9 cellular contexts compared by ENCODE assay signal in genomic region chr14:91380610-91381371, GRCh38. TPM values are rescaled to one million over a fixed set of nuclear protein-coding genes. Genes with fewer than 3 reads are reported as not detected.
DNase-seq lines count a peak whose midpoint lies in the region; ATAC-seq and TF ChIP-seq lines count a peak whose summit lies in the region.
"Had no signal": no experiment of that assay in that cellular context is flagged by ENCODE, and none has a peak within 500 bp of the region (broad histone marks: within the 10 kb centered on the region; RNA-seq: fewer than 3 reads in every experiment).

No MANE protein-coding gene starts in this region.

- H3K9me3 ChIP-seq in Caco-2, result no peaks in the 10 kb centered on the region

- no peaks in the 10 kb centered on the region for H3K27me3 ChIP-seq in Caco-2 (replicated peaks; ENCODE audit: control insufficient read depth, insufficient read depth, low read length)

- peaks cover 97% of the 10 kb centered on the region for H3K4me1 Mint-ChIP-seq in activated naive CD4-positive, alpha-beta T cell treated with anti-CD3 and anti-CD28 coated beads, Interleukin-2, amount 50 U/mL, for 24 hours
- peaks cover 96% of the 10 kb centered on the region for H3K4me1 Mint-ChIP-seq in central memory CD8-positive, alpha-beta T cell
- peaks cover 100% of the 10 kb centered on the region for H3K4me1 Mint-ChIP-seq in stimulated activated naive CD8-positive, alpha-beta T cell treated with anti-CD3 and anti-CD28 coated beads, Interleukin-15, amount 100 ng/mL, for 72 hours
- peaks cover 9% of the 10 kb centered on the region for H3K4me1 Mint-ChIP-seq in Caco-2 (ENCODE audit: low read depth, unreplicated experiment)

- intact Hi-C loops in Caco-2 (cut with micrococcal nuclease; ENCODE audit: unreplicated experiment), result no loop called here

- no peak for TF ChIP-seq CTCF in Caco-2 (IDR thresholded peaks at IDR 0.05; ENCODE audit: insufficient read depth in 1 of 2, low read depth in 1 of 2, low read length in 1 of 2, severe bottlenecking in 1 of 2, unreplicated experiment in 1 of 2)

- H3K36me3 ChIP-seq in Caco-2 (ENCODE audit: control insufficient read depth, insufficient read depth, low read length), result no peaks in the 10 kb centered on the region

- no peaks in the 10 kb centered on the region for H3K27me3 Mint-ChIP-seq in activated naive CD4-positive, alpha-beta T cell treated with anti-CD3 and anti-CD28 coated beads, Interleukin-2, amount 50 U/mL, for 24 hours
- no peaks in the 10 kb centered on the region for H3K27me3 Mint-ChIP-seq in central memory CD8-positive, alpha-beta T cell
- no peaks in the 10 kb centered on the region for H3K27me3 Mint-ChIP-seq in stimulated activated naive CD8-positive, alpha-beta T cell treated with anti-CD3 and anti-CD28 coated beads, Interleukin-15, amount 100 ng/mL, for 72 hours
- no peaks in the 10 kb centered on the region for H3K27me3 Mint-ChIP-seq in Caco-2 (ENCODE audit: insufficient read depth, unreplicated experiment)

- peaks cover 11% of the 10 kb centered on the region for H3K36me3 Mint-ChIP-seq in activated naive CD4-positive, alpha-beta T cell treated with anti-CD3 and anti-CD28 coated beads, Interleukin-2, amount 50 U/mL, for 24 hours
- H3K36me3 Mint-ChIP-seq in central memory CD8-positive, alpha-beta T cell (ENCODE audit: insufficient read depth), result peaks cover 36% of the 10 kb centered on the region
- H3K36me3 Mint-ChIP-seq in Caco-2 (ENCODE audit: insufficient read depth, unreplicated experiment), result no peaks in the 10 kb centered on the region

- BruUV-seq in Caco-2 (replicated peaks; lab: Mats Ljungman, UMichigan), result no TSS peak

- H3K27ac Mint-ChIP-seq in activated naive CD4-positive, alpha-beta T cell treated with anti-CD3 and anti-CD28 coated beads, Interleukin-2, amount 50 U/mL, for 24 hours, result peak overlapping the region; percentile 90
- peak overlapping the region; percentile 94 for H3K27ac Mint-ChIP-seq in central memory CD8-positive, alpha-beta T cell (ENCODE audit: low read depth)
- H3K27ac Mint-ChIP-seq in stimulated activated naive CD8-positive, alpha-beta T cell treated with anti-CD3 and anti-CD28 coated beads, Interleukin-15, amount 100 ng/mL, for 72 hours, result peak overlapping the region in 1 of 2 donors; percentile 26
- no peak overlapping the region for H3K27ac Mint-ChIP-seq in Caco-2 (ENCODE audit: unreplicated experiment)

- POLR2A ChIA-PET in Caco-2 (lab: Charles Lee), result no interaction called here

- H3K9me3 Mint-ChIP-seq in activated naive CD4-positive, alpha-beta T cell treated with anti-CD3 and anti-CD28 coated beads, Interleukin-2, amount 50 U/mL, for 24 hours, result no peaks in the 10 kb centered on the region
- no peaks in the 10 kb centered on the region for H3K9me3 Mint-ChIP-seq in central memory CD8-positive, alpha-beta T cell
- peaks cover 0 to 7% of the 10 kb centered on the region in 2 donors for H3K9me3 Mint-ChIP-seq in stimulated activated naive CD8-positive, alpha-beta T cell treated with anti-CD3 and anti-CD28 coated beads, Interleukin-15, amount 100 ng/mL, for 72 hours
- H3K9me3 Mint-ChIP-seq in Caco-2 (ENCODE audit: unreplicated experiment), result no peaks in the 10 kb centered on the region

- DNase-seq in activated naive CD4-positive, alpha-beta T cell (lab: John Stamatoyannopoulos, UW), result no peak
- peak; percentile 47 for DNase-seq in NCI-H524 treated with DMSO at 0.1 percent for 48 hours (lab: John Stamatoyannopoulos, UW)
- no peak for DNase-seq in central memory CD8-positive, alpha-beta T cell (ENCODE audit: low spot score in 2 of 2)
- no peak for DNase-seq in stimulated activated naive CD8-positive, alpha-beta T cell treated with anti-CD3 and anti-CD28 coated beads, Interleukin-15, amount 100 ng/mL, for 72 hours
- no peak for DNase-seq in Caco-2
- no peak for DNase-seq in activated CD8-positive, alpha-beta memory T cell treated with anti-CD3 and anti-CD28 coated beads, Interleukin-2, amount 50 U/mL, for 48 hours
- DNase-seq in effector CD8-positive, alpha-beta T cell (lab: John Stamatoyannopoulos, UW), result no peak
- DNase-seq: IMR-90 had no signal

- peak overlapping the region; percentile 33 for H3K4me3 Mint-ChIP-seq in activated naive CD4-positive, alpha-beta T cell treated with anti-CD3 and anti-CD28 coated beads, Interleukin-2, amount 50 U/mL, for 24 hours
- peak overlapping the region; percentile 64 for H3K4me3 Mint-ChIP-seq in central memory CD8-positive, alpha-beta T cell
- peak overlapping the region; percentile 32 to 73 for H3K4me3 Mint-ChIP-seq in stimulated activated naive CD8-positive, alpha-beta T cell treated with anti-CD3 and anti-CD28 coated beads, Interleukin-15, amount 100 ng/mL, for 72 hours
- H3K4me3 Mint-ChIP-seq in Caco-2 (ENCODE audit: unreplicated experiment), result no peak overlapping the region

- no peaks in the 10 kb centered on the region for H3K4me1 ChIP-seq in Caco-2

- no peak overlapping the region for H3K4me3 ChIP-seq in Caco-2 (ENCODE audit: low read depth, low read length)

- ATAC-seq in central memory CD8-positive, alpha-beta T cell (replicated peaks; ENCODE audit: extremely low read depth, poor library complexity, severe bottlenecking), result no peak
- no peak for ATAC-seq in stimulated activated naive CD8-positive, alpha-beta T cell treated with anti-CD3 and anti-CD28 coated beads, Interleukin-15, amount 100 ng/mL, for 72 hours

- CTCF ChIA-PET in Caco-2 (lab: Charles Lee), result no interaction called here

RNA-seq across cellular contexts. Expression of gene CCDC88C, which starts 36.8 kb away (rescaled TPM):
- 26.9 and 29.8 TPM in 2 replicates for total RNA-seq in Caco-2 (2022)
